In the genomic region with DNA sequence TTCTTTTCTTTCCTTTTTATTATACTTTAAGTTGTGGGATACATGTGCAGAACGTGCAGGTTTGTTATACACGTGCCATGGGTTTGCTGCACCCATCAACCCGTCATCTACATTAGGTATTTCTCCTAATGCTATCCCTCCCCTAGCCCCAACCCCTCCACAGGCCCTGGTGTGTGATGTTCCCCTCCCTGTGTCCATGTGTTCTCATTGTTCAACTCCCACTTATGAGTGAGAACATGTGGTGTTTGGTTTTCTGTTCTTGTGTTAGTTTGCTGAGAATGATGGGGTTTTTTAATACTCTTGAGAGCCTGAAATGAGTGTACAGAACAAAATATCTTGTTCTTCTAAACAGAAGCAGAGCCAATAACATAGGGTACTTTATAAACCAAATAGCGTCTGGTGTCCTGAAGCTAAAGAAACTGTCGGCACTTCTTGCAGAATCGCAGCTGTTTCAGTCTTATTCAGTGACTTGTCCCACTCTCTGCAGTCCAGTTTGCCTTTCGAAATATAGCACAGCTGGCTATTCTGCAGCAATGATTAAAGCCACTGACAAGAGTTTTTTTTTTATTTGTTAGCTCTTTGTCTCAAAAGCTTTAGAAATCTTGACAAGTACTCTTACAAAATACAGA, we compare ENCODE assay signal across 7 cellular contexts. TPM values are rescaled to one million over a fixed set of nuclear protein-coding genes. Genes with fewer than 3 reads are reported as not detected.
DNase-seq lines count a peak whose midpoint lies in the region; ATAC-seq, FAIRE-seq and TF ChIP-seq lines count a peak whose summit lies in the region.
"Not testable (repeated sequence)": the region's sequence is repeated elsewhere in the genome, so short reads cannot be mapped to it uniquely, and the experiment has no call there.

No MANE protein-coding gene starts in this region.

- not testable (repeated sequence) for H3K79me1 ChIP-seq in mesenchymal stem cell (replicated peaks; ENCODE audit: low read length, poor library complexity, severe bottlenecking)

- H2BK120ac ChIP-seq in mesenchymal stem cell (ENCODE audit: low read depth, low read length): not testable (repeated sequence)

- H4K20me1 ChIP-seq in GM23338 (replicated peaks; ENCODE audit: insufficient read depth): not testable (repeated sequence)

- H3K36me3 Mint-ChIP-seq in GM23338 (ENCODE audit: low read depth): not testable (repeated sequence)

- peak overlapping the region; percentile 83 for H3K9ac ChIP-seq in mesenchymal stem cell (ENCODE audit: low read length)

- not testable (repeated sequence) for TF ChIP-seq POLR2A in adrenal gland (IDR thresholded peaks at IDR 0.05)

- not testable (repeated sequence) for H3K4me1 ChIP-seq in GM23338 (ENCODE audit: insufficient read depth); mesenchymal stem cell (ENCODE audit: control insufficient read depth, insufficient read depth, low read depth, low read length); psoas muscle
- H3K4me1 ChIP-seq in adrenal gland (replicated peaks in 1 of 2): peaks cover 14 to 31% of the 10 kb centered on the region in 2 donors
- peaks cover 0 to 38% (median 13%) of the 10 kb centered on the region in 9 donors for H3K4me1 ChIP-seq in heart right ventricle

- not testable (repeated sequence) for H3K9me2 ChIP-seq in GM23338 (ENCODE audit: insufficient read depth)

- 51 to 57% (median 52%) methylated on average over 7 of the region's 7 CpGs for WGBS in adrenal gland, 4 donors
- WGBS in heart right ventricle, 2 donors: 51 to 55% methylated on average over 7 of the region's 7 CpGs
- 15% methylated on average over 5 of the region's 7 CpGs for WGBS in mesenchymal stem cell
- 19 to 32% (median 26%) methylated on average over 7 of the region's 7 CpGs for WGBS in psoas muscle, 3 donors

- peak overlapping the region; percentile 33 for H2BK5ac ChIP-seq in mesenchymal stem cell (ENCODE audit: low read depth, low read length, poor library complexity, severe bottlenecking)

- ATAC-seq in GM23338: not testable (repeated sequence)
- ATAC-seq in heart right ventricle (peak; percentile 78 to 92 (median 92)), psoas muscle (peak; percentile 30 to 78 (median 73))

- FAIRE-seq in endometrium (lab: Jason Lieb, UNC): peak; percentile 53

- not testable (repeated sequence) for H3K27me3 ChIP-seq in GM23338 (ENCODE audit: insufficient read depth); adrenal gland; heart right ventricle; mesenchymal stem cell (ENCODE audit: control insufficient read depth in 1 of 2, insufficient read depth in 1 of 2, low read length in 2 of 2); psoas muscle (ENCODE audit: insufficient read depth in 3 of 3, low read length in 2 of 3)

- H3K4ac ChIP-seq in mesenchymal stem cell (ENCODE audit: low read depth in 1 of 2, low read length in 2 of 2): not testable (repeated sequence)

- not testable (repeated sequence) for H4K91ac ChIP-seq in mesenchymal stem cell (ENCODE audit: low read length)

- H3K9me3 ChIP-seq in adrenal gland (replicated peaks in 1 of 3); heart right ventricle; mesenchymal stem cell (ENCODE audit: control insufficient read depth, low read length); psoas muscle: not testable (repeated sequence)

- not testable (repeated sequence) for H3K4me1 Mint-ChIP-seq in GM23338

- H3K27me3 Mint-ChIP-seq in GM23338 (ENCODE audit: insufficient read depth, low read depth, poor library complexity): not testable (repeated sequence)

- not testable (repeated sequence) for H2AK5ac ChIP-seq in mesenchymal stem cell (ENCODE audit: low read length, severe bottlenecking)

- intact Hi-C loops in adrenal gland (cut with DNase I); psoas muscle (cut with DNase I): not testable (repeated sequence)
- intact Hi-C loops in heart right ventricle (cut with DNase I): loop anchor here in 3 of 10 donors (2.0 to 5.0 kb wide), 3 partner anchors 42 to 52 kb away; a partner anchor contains a TSS

- H3K18ac ChIP-seq in mesenchymal stem cell (ENCODE audit: low read depth in 1 of 2, low read length in 2 of 2): not testable (repeated sequence)

- TF ChIP-seq CTCF in GM23338 (conservative IDR thresholded peaks at IDR 0.05; ENCODE audit: low read depth in 2 of 2); adrenal gland (IDR thresholded peaks at IDR 0.05); heart right ventricle (IDR thresholded peaks at IDR 0.05); psoas muscle (IDR thresholded peaks at IDR 0.05): not testable (repeated sequence)

- DNase-seq in GM23338 (ENCODE audit: low spot score); psoas muscle: not testable (repeated sequence)
- DNase-seq in adrenal gland (peak in 6 of 7 donors; percentile 17 to 67 (median 54)), heart right ventricle (peak in 1 of 2 donors; percentile 51), mesenchymal stem cell (peak; percentile 94), superior temporal gyrus (ENCODE audit: extremely low spot score) (peak; percentile 57)

- not testable (repeated sequence) for H3K27ac ChIP-seq in GM23338 (ENCODE audit: low read depth); psoas muscle
- H3K27ac ChIP-seq in adrenal gland (peak overlapping the region; percentile 18 to 74 (median 46)), heart right ventricle (peak overlapping the region in 9 of 10 donors; percentile 32 to 70 (median 60)), mesenchymal stem cell (ENCODE audit: low read length, poor library complexity, severe bottlenecking) (peak overlapping the region; percentile 86)

- not testable (repeated sequence) for H3K36me3 ChIP-seq in GM23338 (ENCODE audit: insufficient read depth); adrenal gland (replicated peaks in 1 of 2); psoas muscle (ENCODE audit: insufficient read depth in 1 of 2, low read depth in 1 of 2)
- H3K36me3 ChIP-seq in heart right ventricle (peaks cover 0 to 15% (median 0%) of the 10 kb centered on the region in 9 donors), mesenchymal stem cell (ENCODE audit: control insufficient read depth in 1 of 2, insufficient read depth in 2 of 2, low read depth in 1 of 2, low read length in 2 of 2) (peaks cover 0 to 17% of the 10 kb centered on the region in 2 experiments)

- not testable (repeated sequence) for H3K4me3 ChIP-seq in GM23338, adrenal gland, psoas muscle
- H3K4me3 ChIP-seq in heart right ventricle (peak overlapping the region in 1 of 10 donors; percentile 10), mesenchymal stem cell (ENCODE audit: insufficient read depth in 1 of 2, low read depth in 1 of 2, low read length in 2 of 2) (peak overlapping the region in 1 of 2 experiments; percentile 8)

- not testable (repeated sequence) for H4K8ac ChIP-seq in mesenchymal stem cell (ENCODE audit: low read length)

- not testable (repeated sequence) for H3K23ac ChIP-seq in mesenchymal stem cell (ENCODE audit: low read length in 2 of 2)

- not testable (repeated sequence) for H3K4me2 ChIP-seq in GM23338; mesenchymal stem cell (ENCODE audit: low read length, poor library complexity, severe bottlenecking)

- H3F3A ChIP-seq in GM23338 (replicated peaks; ENCODE audit: low read depth): not testable (repeated sequence)

- not testable (repeated sequence) for H2BK15ac ChIP-seq in mesenchymal stem cell (ENCODE audit: low read depth, poor library complexity, severe bottlenecking)

- not testable (repeated sequence) for H2BK12ac ChIP-seq in mesenchymal stem cell (ENCODE audit: low read length in 2 of 2)

- H3K79me2 ChIP-seq in GM23338 (replicated peaks; ENCODE audit: insufficient read depth): not testable (repeated sequence)

- H3K14ac ChIP-seq in mesenchymal stem cell (ENCODE audit: low read length in 2 of 2): not testable (repeated sequence)

- H3K4me3 Mint-ChIP-seq in GM23338: not testable (repeated sequence)

- not testable (repeated sequence) for H3K9me3 Mint-ChIP-seq in GM23338

- peak overlapping the region; percentile 9 for H2AFZ ChIP-seq in GM23338
- not testable (repeated sequence) for H2AFZ ChIP-seq in mesenchymal stem cell (ENCODE audit: low read depth, low read length)

- not testable (repeated sequence) for H3K27ac Mint-ChIP-seq in GM23338

RNA-seq across cellular contexts. Expression of a gene that starts 52.1 kb away (rescaled TPM):
- not detected in 2 replicates for total RNA-seq in GM23338 (2014; rRNA removed; shearing (Covaris generic))
- not detected in 2 replicates for polyA plus RNA-seq in GM23338 (2016; fragmentation: Nextera tagmentation; extraction: Ambion mirVana)
- 100 to 1,000 TPM; 120 to 556 (median 434) TPM for total RNA-seq in adrenal gland
- 100 to 1,000 TPM in 1 of 3 donors, 10 to 100 TPM in 2; 35.4 to 165 (median 38.1) TPM for polyA plus RNA-seq in adrenal gland
- total RNA-seq in heart right ventricle: 100 to 1,000 TPM in 2 of 10 donors, 10 to 100 TPM in 8; 50.5 to 109 (median 86.0) TPM
- polyA plus RNA-seq in heart right ventricle: 10 to 100 TPM; 12.4 to 24.1 TPM
- 34.3 TPM for polyA plus RNA-seq in mesenchymal stem cell (2013, experiment 1 of 2)
- 34.9 TPM for polyA plus RNA-seq in mesenchymal stem cell (2013, experiment 2 of 2)
- 10 to 100 TPM in 1 of 4 donors, 1 to 10 TPM in 3; 5.3 to 16.7 (median 8.0) TPM for total RNA-seq in psoas muscle
- polyA plus RNA-seq in psoas muscle: 1 to 10 TPM; 2.6 to 5.4 (median 3.2) TPM
